Comparison of ENCODE assay signal across 18 cellular contexts in genomic region chr17:62193297-62193696, GRCh38.
DNase-seq lines count a peak whose midpoint lies in the region; FAIRE-seq and TF ChIP-seq lines count a peak whose summit lies in the region.
"Had no signal": no experiment of that assay in that cellular context is flagged by ENCODE, and none has a peak within 500 bp of the region (broad histone marks: within the 10 kb centered on the region; RNA-seq: fewer than 3 reads in every experiment).

No MANE protein-coding gene starts in this region.

- no peaks in the 10 kb centered on the region for H3K36me3 ChIP-seq in mesenchymal stem cell (ENCODE audit: control insufficient read depth in 1 of 2, insufficient read depth in 2 of 2, low read depth in 1 of 2, low read length in 2 of 2)

- no peak overlapping the region for H3K9ac ChIP-seq in mesenchymal stem cell (ENCODE audit: low read length)
- H3K9ac ChIP-seq: GM23248 had no signal

- H2BK15ac ChIP-seq in mesenchymal stem cell (ENCODE audit: low read depth, poor library complexity, severe bottlenecking): no peak overlapping the region

- no peak overlapping the region for H3K4ac ChIP-seq in mesenchymal stem cell (ENCODE audit: low read depth in 1 of 2, low read length in 2 of 2)

- no peak overlapping the region for H3K18ac ChIP-seq in mesenchymal stem cell (ENCODE audit: low read depth in 1 of 2, low read length in 2 of 2)

- peak; percentile 44 for FAIRE-seq in urothelium cell line (lab: Jason Lieb, UNC)
- FAIRE-seq: A204.1, G401.6, GM12891 had no signal

- H3K27ac ChIP-seq in mesenchymal stem cell (ENCODE audit: low read length, poor library complexity, severe bottlenecking): no peak overlapping the region
- H3K27ac ChIP-seq: GM23248 had no signal

- H3K4me1 Mint-ChIP-seq in nephron progenitor cell: peaks cover 29% of the 10 kb centered on the region
- H3K4me1 Mint-ChIP-seq: B cell, IgD-negative memory B cell had no signal

- no peak overlapping the region for H4K8ac ChIP-seq in mesenchymal stem cell (ENCODE audit: low read length)

- H3K23ac ChIP-seq in mesenchymal stem cell (ENCODE audit: low read length in 2 of 2): no peak overlapping the region

- DNase-seq in astrocyte of the hippocampus (ENCODE audit: low read depth, low spot score) (peak; percentile 5), islet precursor cell (peak; percentile 40), nephron progenitor cell (no peak), urothelium cell line (ENCODE audit: low spot score) (no peak), mesenchymal stem cell (no peak), NCI-H1930 (lab: John Stamatoyannopoulos, UW) (no peak), putamen (ENCODE audit: low spot score) (no peak)
- DNase-seq: C1 segment of cervical spinal cord, DMS79 treated with DMSO at 0.1 percent for 48 hours, EL, GM23248, H9 had no signal

- H3K27me3 ChIP-seq in mesenchymal stem cell (ENCODE audit: control insufficient read depth in 1 of 2, insufficient read depth in 1 of 2, low read length in 2 of 2): peaks cover 0 to 3% of the 10 kb centered on the region in 2 experiments

- H3K4me2 ChIP-seq in mesenchymal stem cell (ENCODE audit: low read length, poor library complexity, severe bottlenecking): no peak overlapping the region

- no peak for TF ChIP-seq CTCF in nephron progenitor cell (IDR thresholded peaks at IDR 0.05)

- H3K4me1 ChIP-seq in mesenchymal stem cell (ENCODE audit: control insufficient read depth, insufficient read depth, low read depth, low read length): peaks cover 3% of the 10 kb centered on the region

- H2BK120ac ChIP-seq in mesenchymal stem cell (ENCODE audit: low read depth, low read length): no peak overlapping the region

- H3K27me3 Mint-ChIP-seq in nephron progenitor cell (ENCODE audit: low read depth, poor library complexity): peaks cover 8% of the 10 kb centered on the region
- H3K27me3 Mint-ChIP-seq: IgD-negative memory B cell had no signal

- H4K91ac ChIP-seq in mesenchymal stem cell (ENCODE audit: low read length): no peak overlapping the region

- no peak overlapping the region for H3K4me3 Mint-ChIP-seq in nephron progenitor cell
- H3K4me3 Mint-ChIP-seq: B cell; CD4-positive, alpha-beta memory T cell; H9; IgD-negative memory B cell had no signal

- H3K79me1 ChIP-seq in mesenchymal stem cell (replicated peaks; ENCODE audit: low read length, poor library complexity, severe bottlenecking): no peaks in the 10 kb centered on the region

- no peak overlapping the region for H2AK5ac ChIP-seq in mesenchymal stem cell (ENCODE audit: low read length, severe bottlenecking)

- H3K14ac ChIP-seq in mesenchymal stem cell (ENCODE audit: low read length in 2 of 2): no peak overlapping the region

- no peak overlapping the region for H2AFZ ChIP-seq in mesenchymal stem cell (ENCODE audit: low read depth, low read length)
- H2AFZ ChIP-seq: GM23248 had no signal

- no peak overlapping the region for H2BK12ac ChIP-seq in mesenchymal stem cell (ENCODE audit: low read length in 2 of 2)

- H3K4me3 ChIP-seq in mesenchymal stem cell (ENCODE audit: insufficient read depth in 1 of 2, low read depth in 1 of 2, low read length in 2 of 2): no peak overlapping the region
- H3K4me3 ChIP-seq: GM23248 had no signal

- H3K36me3 Mint-ChIP-seq in nephron progenitor cell (ENCODE audit: low read depth): no peaks in the 10 kb centered on the region
- H3K36me3 Mint-ChIP-seq: CD4-positive, alpha-beta memory T cell; IgD-negative memory B cell had no signal

- H3K27ac Mint-ChIP-seq in nephron progenitor cell: peak overlapping the region; percentile 61
- H3K27ac Mint-ChIP-seq: B cell; CD4-positive, alpha-beta memory T cell; H9; IgD-negative memory B cell had no signal

- 95% methylated on average over 4 of the region's 4 CpGs for WGBS in mesenchymal stem cell

- peaks cover 12% of the 10 kb centered on the region for H3K9me3 Mint-ChIP-seq in nephron progenitor cell

- H3K9me3 ChIP-seq in mesenchymal stem cell (ENCODE audit: control insufficient read depth, low read length): no peaks in the 10 kb centered on the region

- no peak overlapping the region for H2BK5ac ChIP-seq in mesenchymal stem cell (ENCODE audit: low read depth, low read length, poor library complexity, severe bottlenecking)

Comparison
In these comparisons a context has a peak if more than half of its experiments do, and no peak if none do; other contexts are left out.
1. DNase-seq: peak in astrocyte of the hippocampus (single experiment) and islet precursor cell (single experiment); none in nephron progenitor cell (single experiment), urothelium cell line (single experiment), mesenchymal stem cell (single experiment), NCI-H1930 (0 of 2) and putamen (single experiment).